ENCODE assay signal across 13 cellular contexts in the genomic region with DNA sequence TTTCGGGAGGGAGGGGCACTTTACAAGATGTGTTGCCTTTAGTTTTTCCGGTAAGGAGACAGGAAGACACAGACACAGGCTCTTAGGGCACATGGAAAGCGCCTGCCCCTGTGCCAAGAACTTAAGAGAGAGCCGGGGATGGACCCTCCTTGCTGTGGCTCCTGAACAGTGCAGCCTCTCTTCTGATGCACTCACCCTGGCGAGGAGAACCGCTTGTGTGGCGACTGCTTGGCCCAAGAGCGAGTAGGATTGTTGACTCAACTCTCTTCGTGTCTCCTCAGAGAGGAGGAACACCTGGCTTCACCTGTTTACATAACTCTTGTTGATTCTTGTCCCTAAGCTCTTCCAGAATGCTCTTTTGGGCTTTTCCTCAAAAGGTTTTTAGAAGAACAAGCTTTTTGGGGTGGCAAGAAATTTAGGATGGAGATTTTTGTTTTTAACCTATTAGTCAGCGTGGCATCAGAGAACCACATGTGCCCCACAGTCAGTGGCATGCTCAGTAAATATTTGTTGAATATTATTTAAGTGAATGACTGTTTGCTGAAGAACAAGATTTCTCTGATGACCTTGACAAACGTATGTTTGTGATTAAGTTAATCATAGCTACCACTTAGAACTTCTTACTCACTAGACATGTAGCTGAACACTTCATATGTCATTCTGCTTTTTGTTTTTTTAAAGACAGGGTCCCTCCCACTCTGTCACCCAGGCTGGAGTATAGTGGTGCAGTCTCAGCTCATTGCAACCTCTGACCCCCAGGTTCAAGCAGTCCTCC.
DNase-seq lines count a peak whose midpoint lies in the region; ATAC-seq and TF ChIP-seq lines count a peak whose summit lies in the region.
"Had no signal": no experiment of that assay in that cellular context is flagged by ENCODE, and none has a peak within 500 bp of the region (broad histone marks: within the 10 kb centered on the region; RNA-seq: fewer than 3 reads in every experiment).

No MANE protein-coding gene starts in this region.

- no peaks in the 10 kb centered on the region for H4K20me1 ChIP-seq in GM23338 (replicated peaks; ENCODE audit: insufficient read depth)

- ATAC-seq in GM23338 (peak; percentile 58), gastrocnemius medialis (no peak)
- ATAC-seq: naive thymus-derived CD8-positive, alpha-beta T cell had no signal

- TF ChIP-seq CTCF in GM23338 (conservative IDR thresholded peaks at IDR 0.05; ENCODE audit: low read depth in 2 of 2) = no peak
- TF ChIP-seq CTCF in gastrocnemius medialis (IDR thresholded peaks at IDR 0.05 in 4 of 5, conservative IDR thresholded peaks at IDR 0.05 in 1 of 5) = no peak

- in situ Hi-C loops in gastrocnemius medialis (cut with MboI; ENCODE audit: low sequenced_read_pairs in 4 of 4) = no loop called here

- TF ChIP-seq POLR2A in gastrocnemius medialis (IDR thresholded peaks at IDR 0.05) = no peak

- no peaks in the 10 kb centered on the region for H3K36me3 Mint-ChIP-seq in GM23338 (ENCODE audit: low read depth)
- H3K36me3 Mint-ChIP-seq: activated naive CD4-positive, alpha-beta T cell treated with anti-CD3 and anti-CD28 coated beads, Interleukin-2, amount 50 U/mL, for 24 hours had no signal

- no peaks in the 10 kb centered on the region for H3F3A ChIP-seq in GM23338 (replicated peaks; ENCODE audit: low read depth)

- H3K4me3 Mint-ChIP-seq in GM23338 = no peak overlapping the region
- H3K4me3 Mint-ChIP-seq: activated CD4-positive, alpha-beta T cell treated with anti-CD3 and anti-CD28 coated beads, Interleukin-2, amount 10 ng/mL, durations not matched to agents 24 days and 14 days; activated naive CD4-positive, alpha-beta T cell treated with anti-CD3 and anti-CD28 coated beads, Interleukin-2, amount 50 U/mL, for 24 hours; naive thymus-derived CD8-positive, alpha-beta T cell had no signal

- H3K9me3 Mint-ChIP-seq in GM23338 = no peaks in the 10 kb centered on the region
- H3K9me3 Mint-ChIP-seq: activated CD4-positive, alpha-beta T cell treated with anti-CD3 and anti-CD28 coated beads, Interleukin-2, amount 10 ng/mL, durations not matched to agents 24 days and 14 days; activated naive CD4-positive, alpha-beta T cell treated with anti-CD3 and anti-CD28 coated beads, Interleukin-2, amount 50 U/mL, for 24 hours; naive thymus-derived CD8-positive, alpha-beta T cell had no signal

- H3K79me2 ChIP-seq in GM23338 (replicated peaks; ENCODE audit: insufficient read depth) = no peaks in the 10 kb centered on the region

- no peaks in the 10 kb centered on the region for H3K9me3 ChIP-seq in gastrocnemius medialis

- H3K9me2 ChIP-seq in GM23338 (ENCODE audit: insufficient read depth) = no peaks in the 10 kb centered on the region

- H3K4me1 Mint-ChIP-seq in GM23338 = peaks cover 47% of the 10 kb centered on the region
- H3K4me1 Mint-ChIP-seq: activated CD4-positive, alpha-beta T cell treated with anti-CD3 and anti-CD28 coated beads, Interleukin-2, amount 10 ng/mL, durations not matched to agents 24 days and 14 days; activated naive CD4-positive, alpha-beta T cell treated with anti-CD3 and anti-CD28 coated beads, Interleukin-2, amount 50 U/mL, for 24 hours had no signal

- peaks cover 3% of the 10 kb centered on the region for H3K27me3 Mint-ChIP-seq in GM23338 (ENCODE audit: insufficient read depth, low read depth, poor library complexity)
- H3K27me3 Mint-ChIP-seq: activated naive CD4-positive, alpha-beta T cell treated with anti-CD3 and anti-CD28 coated beads, Interleukin-2, amount 50 U/mL, for 24 hours had no signal

- H3K27ac ChIP-seq in GM23338 (ENCODE audit: low read depth) = no peak overlapping the region
- H3K27ac ChIP-seq in epithelial cell of prostate = peak overlapping the region; percentile 94
- peak overlapping the region; percentile 74 to 81 (median 78) for H3K27ac ChIP-seq in gastrocnemius medialis

- H3K4me2 ChIP-seq in GM23338 = no peak overlapping the region

- no peaks in the 10 kb centered on the region for H3K27me3 ChIP-seq in GM23338 (ENCODE audit: insufficient read depth)
- H3K27me3 ChIP-seq in gastrocnemius medialis = no peaks in the 10 kb centered on the region

- H3K27ac Mint-ChIP-seq in GM23338 = peak overlapping the region; percentile 48; the same call in 1 of the 2 replicates
- H3K27ac Mint-ChIP-seq: activated CD4-positive, alpha-beta T cell treated with anti-CD3 and anti-CD28 coated beads, Interleukin-2, amount 10 ng/mL, durations not matched to agents 24 days and 14 days; activated naive CD4-positive, alpha-beta T cell treated with anti-CD3 and anti-CD28 coated beads, Interleukin-2, amount 50 U/mL, for 24 hours; naive thymus-derived CD8-positive, alpha-beta T cell had no signal

- DNase-seq in GM23338 (ENCODE audit: low spot score) (peak; percentile 31), NCI-H748 treated with DMSO at 0.1 percent for 48 hours (lab: John Stamatoyannopoulos, UW) (peak; percentile 67), epithelial cell of prostate (ENCODE audit: low read depth, low spot score) (peak; percentile 53), gastrocnemius medialis (no peak), glomerular visceral epithelial cell (ENCODE audit: extremely low spot score) (no peak), NCI-H1048 (lab: John Stamatoyannopoulos, UW) (no peak), islet precursor cell (no peak), occipital lobe (lab: John Stamatoyannopoulos, UW) (no peak)
- DNase-seq: activated CD4-positive, alpha-beta T cell treated with anti-CD3 and anti-CD28 coated beads, Interleukin-2, amount 10 ng/mL, durations not matched to agents 24 days and 14 days; Calu3; naive thymus-derived CD8-positive, alpha-beta T cell; stimulated activated naive CD4-positive, alpha-beta T cell treated with Interleukin-2 at 50 U/mL for 16 hours had no signal

- H3K36me3 ChIP-seq in GM23338 (ENCODE audit: insufficient read depth) (no peaks in the 10 kb centered on the region), gastrocnemius medialis (no peaks in the 10 kb centered on the region)

- no peak overlapping the region for H3K4me3 ChIP-seq in GM23338
- H3K4me3 ChIP-seq in gastrocnemius medialis = no peak overlapping the region

- H3K4me1 ChIP-seq in GM23338 (ENCODE audit: insufficient read depth) (peaks cover 48% of the 10 kb centered on the region), gastrocnemius medialis (peaks cover 51 to 57% of the 10 kb centered on the region in 2 donors)

- H2AFZ ChIP-seq in GM23338 = no peak overlapping the region

- intact Hi-C loops in gastrocnemius medialis (cut with DNase I; ENCODE audit: low total_unique reads) = loop anchor here (2.0 to 5.0 kb wide), 2 partner anchors 42 to 99 kb away; no protein-coding TSS in a partner anchor

TF ChIP-seq in GM23338, 12 proteins besides CTCF, POLR2A, EP300 and RAD21 (continues in another document):
- TF ChIP-seq STAT1 (IDR thresholded peaks at IDR 0.05; ENCODE audit: unreplicated experiment) (no peak), NANOG (IDR thresholded peaks at IDR 0.05; ENCODE audit: borderline replicate concordance) (no peak), JUNB (IDR thresholded peaks at IDR 0.05; ENCODE audit: unreplicated experiment) (no peak)

Comparison
In these comparisons a context has a peak if more than half of its experiments do, and no peak if none do; other contexts are left out.
1. DNase-seq: peak in GM23338 (single experiment), NCI-H748 treated with DMSO at 0.1 percent for 48 hours (single experiment) and epithelial cell of prostate (single experiment); none in gastrocnemius medialis (0 of 2), glomerular visceral epithelial cell (single experiment), NCI-H1048 (single experiment), islet precursor cell (single experiment) and occipital lobe (single experiment).